21 cellular contexts compared by ENCODE assay signal in genomic region chr1:229863651-229864545, GRCh38.
DNase-seq lines count a peak whose midpoint lies in the region; ATAC-seq and TF ChIP-seq lines count a peak whose summit lies in the region.
"Had no signal": no experiment of that assay in that cellular context is flagged by ENCODE, and none has a peak within 500 bp of the region (broad histone marks: within the 10 kb centered on the region; RNA-seq: fewer than 3 reads in every experiment).

No MANE protein-coding gene starts in this region.

- H3K27ac ChIP-seq in stomach smooth muscle (ENCODE audit: low read length), result peak overlapping the region; percentile 46

- peaks cover 45% of the 10 kb centered on the region for H3K4me1 Mint-ChIP-seq in nephron
- H3K4me1 Mint-ChIP-seq: CD14-positive monocyte had no signal

- peaks cover 24% of the 10 kb centered on the region for H3K4me1 ChIP-seq in stomach smooth muscle (ENCODE audit: control insufficient read depth, insufficient read depth, low read length)

- intact Hi-C loops in Right ventricle myocardium superior (cut with DNase I), result no loop called here

- DNase-seq in MV-4-11 (lab: John Stamatoyannopoulos, UW) (peak; percentile 3), Right ventricle myocardium superior (peak; percentile 56), SHP77 treated with DMSO at 0.1 percent for 48 hours (lab: John Stamatoyannopoulos, UW) (no peak), NCI-H146 (lab: John Stamatoyannopoulos, UW) (no peak)
- DNase-seq: activated CD4-positive, alpha-beta T cell treated with anti-CD3 and anti-CD28 coated beads, Interleukin-2, amount 10 ng/mL, durations not matched to agents 7 days and 5 days; activated CD8-positive, alpha-beta memory T cell treated with anti-CD3 and anti-CD28 coated beads, Interleukin-2, amount 50 U/mL, for 4 hours; activated naive CD8-positive, alpha-beta T cell treated with anti-CD3 and anti-CD28 coated beads, Interleukin-2, amount 10 ng/mL, durations not matched to agents 7 days and 5 days; foreskin fibroblast; KBM-7; mammary epithelial cell; naive thymus-derived CD8-positive, alpha-beta T cell; NCI-H187; OCI-M1 had no signal

- no peaks in the 10 kb centered on the region for H3K36me3 ChIP-seq in stomach smooth muscle (ENCODE audit: control insufficient read depth in 2 of 2, insufficient read depth in 2 of 2, low read length in 2 of 2)

- no peak overlapping the region for H3K9ac ChIP-seq in stomach smooth muscle (ENCODE audit: low read length in 2 of 2)

- peak; percentile 92 for ATAC-seq in Right ventricle myocardium superior (ENCODE audit: poor library complexity)
- no peak for ATAC-seq in GM19467 (IDR thresholded peaks at IDR 0.05; ENCODE audit: unreplicated experiment)
- no peak for ATAC-seq in GM21723 (IDR thresholded peaks at IDR 0.05; ENCODE audit: unreplicated experiment)
- ATAC-seq: naive thymus-derived CD8-positive, alpha-beta T cell had no signal

- no peak for TF ChIP-seq CTCF in nephron (IDR thresholded peaks at IDR 0.05; ENCODE audit: unreplicated experiment in 3 of 3)

- peak overlapping the region; percentile 68 to 89 (median 73) for H3K27ac Mint-ChIP-seq in nephron
- H3K27ac Mint-ChIP-seq: activated CD4-positive, alpha-beta T cell treated with anti-CD3 and anti-CD28 coated beads, Interleukin-2, amount 10 ng/mL, durations not matched to agents 7 days and 5 days; activated naive CD8-positive, alpha-beta T cell treated with anti-CD3 and anti-CD28 coated beads, Interleukin-2, amount 10 ng/mL, durations not matched to agents 7 days and 5 days; activated T-helper 2 cell treated with anti-CD3 and anti-CD28 coated beads, Interferon-gamma antibody, Interleukin-2, Interleukin-4, amounts not matched to agents 10 μg/mL and 5 μg/mL and 100 μg/mL, durations not matched to agents 14 hours and 24 hours and 36 hours; CD14-positive monocyte; dendritic cell treated with granulocyte-macrophage colony-stimulating factor and Interleukin-4, amounts not matched to agents 40 ng/mL and 50 ng/mL, for 4 days; naive thymus-derived CD8-positive, alpha-beta T cell; T-helper 1 cell treated with Interleukin-12 subunit alpha and Interleukin-12 subunit beta and Interleukin-4 antibody, amounts not matched to agents 30 μg/mL and 1 μg/mL, for 36 hours had no signal

- no peaks in the 10 kb centered on the region for H3K36me3 Mint-ChIP-seq in nephron (ENCODE audit: low read depth)
- H3K36me3 Mint-ChIP-seq: activated naive CD8-positive, alpha-beta T cell treated with anti-CD3 and anti-CD28 coated beads, Interleukin-2, amount 10 ng/mL, durations not matched to agents 7 days and 5 days; CD14-positive monocyte; naive thymus-derived CD8-positive, alpha-beta T cell had no signal

- no peaks in the 10 kb centered on the region for H3K9me3 ChIP-seq in stomach smooth muscle (ENCODE audit: control insufficient read depth in 2 of 2, low read length in 2 of 2)

- peaks cover 2% of the 10 kb centered on the region for H3K9me3 Mint-ChIP-seq in nephron
- H3K9me3 Mint-ChIP-seq: activated CD4-positive, alpha-beta T cell treated with anti-CD3 and anti-CD28 coated beads, Interleukin-2, amount 10 ng/mL, durations not matched to agents 7 days and 5 days; activated naive CD8-positive, alpha-beta T cell treated with anti-CD3 and anti-CD28 coated beads, Interleukin-2, amount 10 ng/mL, durations not matched to agents 7 days and 5 days; activated T-helper 2 cell treated with anti-CD3 and anti-CD28 coated beads, Interferon-gamma antibody, Interleukin-2, Interleukin-4, amounts not matched to agents 10 μg/mL and 5 μg/mL and 100 μg/mL, durations not matched to agents 14 hours and 24 hours and 36 hours; CD14-positive monocyte; dendritic cell treated with granulocyte-macrophage colony-stimulating factor and Interleukin-4, amounts not matched to agents 40 ng/mL and 50 ng/mL, for 4 days; naive thymus-derived CD8-positive, alpha-beta T cell; T-helper 1 cell treated with Interleukin-12 subunit alpha and Interleukin-12 subunit beta and Interleukin-4 antibody, amounts not matched to agents 30 μg/mL and 1 μg/mL, for 36 hours had no signal

- H3K4me3 Mint-ChIP-seq in nephron, result peak overlapping the region in 1 of 3 experiments; percentile 13
- H3K4me3 Mint-ChIP-seq: activated CD4-positive, alpha-beta T cell treated with anti-CD3 and anti-CD28 coated beads, Interleukin-2, amount 10 ng/mL, durations not matched to agents 7 days and 5 days; activated naive CD8-positive, alpha-beta T cell treated with anti-CD3 and anti-CD28 coated beads, Interleukin-2, amount 10 ng/mL, durations not matched to agents 7 days and 5 days; CD14-positive monocyte; dendritic cell treated with granulocyte-macrophage colony-stimulating factor and Interleukin-4, amounts not matched to agents 40 ng/mL and 50 ng/mL, for 4 days; naive thymus-derived CD8-positive, alpha-beta T cell; T-helper 1 cell treated with Interleukin-12 subunit alpha and Interleukin-12 subunit beta and Interleukin-4 antibody, amounts not matched to agents 30 μg/mL and 1 μg/mL, for 36 hours had no signal

- no peaks in the 10 kb centered on the region for H3K27me3 ChIP-seq in stomach smooth muscle (ENCODE audit: control insufficient read depth in 1 of 2, insufficient read depth in 2 of 2, low read length in 2 of 2)

- peak overlapping the region in 1 of 2 donors; percentile 22 for H3K4me3 ChIP-seq in stomach smooth muscle (ENCODE audit: low read length in 2 of 2)

- peaks cover 4% of the 10 kb centered on the region for H3K27me3 Mint-ChIP-seq in nephron (ENCODE audit: low read depth)
- H3K27me3 Mint-ChIP-seq: activated CD4-positive, alpha-beta T cell treated with anti-CD3 and anti-CD28 coated beads, Interleukin-2, amount 10 ng/mL, durations not matched to agents 7 days and 5 days; activated naive CD8-positive, alpha-beta T cell treated with anti-CD3 and anti-CD28 coated beads, Interleukin-2, amount 10 ng/mL, durations not matched to agents 7 days and 5 days; dendritic cell treated with granulocyte-macrophage colony-stimulating factor and Interleukin-4, amounts not matched to agents 40 ng/mL and 50 ng/mL, for 4 days had no signal

Comparison
In these comparisons a context has a peak if more than half of its experiments do, and no peak if none do; other contexts are left out.
1. DNase-seq: peak in MV-4-11 (single experiment) and Right ventricle myocardium superior (single experiment); none in SHP77 treated with DMSO at 0.1 percent for 48 hours (single experiment) and NCI-H146 (single experiment).